In the genomic region with DNA sequence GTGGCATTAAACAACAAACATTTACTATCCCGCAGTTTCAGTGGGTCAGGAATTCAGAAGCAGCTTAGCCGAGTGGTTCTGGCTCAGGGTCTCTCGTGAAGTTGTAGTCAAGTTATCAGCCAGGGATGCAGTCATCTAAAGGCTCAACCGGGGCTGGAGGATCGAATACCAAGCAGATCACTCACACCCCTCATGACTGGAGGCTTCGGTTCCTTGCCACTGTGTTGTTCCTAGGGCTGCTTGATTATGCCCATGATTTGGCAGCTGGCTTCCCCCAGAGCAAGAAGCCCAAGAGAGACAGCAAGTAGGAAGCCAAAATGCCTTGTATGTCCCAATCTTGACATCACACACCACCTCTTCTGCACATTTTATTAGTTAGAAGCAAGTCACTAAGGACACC, we compare ENCODE assay signal across 19 cellular contexts. TPM values are rescaled to one million over a fixed set of nuclear protein-coding genes. Genes with fewer than 3 reads are reported as not detected.
DNase-seq lines count a peak whose midpoint lies in the region; ATAC-seq and TF ChIP-seq lines count a peak whose summit lies in the region.
"Had no signal": no experiment of that assay in that cellular context is flagged by ENCODE, and none has a peak within 500 bp of the region (broad histone marks: within the 10 kb centered on the region; RNA-seq: fewer than 3 reads in every experiment).

No MANE protein-coding gene starts in this region.

- H3K4me3 ChIP-seq in SJSA1 (no peak overlapping the region), fibroblast of mammary gland (ENCODE audit: control insufficient read depth, low read depth, low read length) (no peak overlapping the region), retinal pigment epithelial cell (ENCODE audit: low read length) (no peak overlapping the region), right atrium auricular region (no peak overlapping the region)
- H3K4me3 ChIP-seq: GM12878, ovary, tibial artery had no signal

- H3K27ac ChIP-seq in SJSA1 (no peak overlapping the region; the same call in 1 of the 2 replicates), right atrium auricular region (no peak overlapping the region)
- H3K27ac ChIP-seq: epithelial cell of prostate, ovary, tibial artery had no signal

- peaks cover 77% of the 10 kb centered on the region for H3K4me1 ChIP-seq in SJSA1 (replicated peaks)
- no peaks in the 10 kb centered on the region for H3K4me1 ChIP-seq in right atrium auricular region
- H3K4me1 ChIP-seq: tibial artery had no signal

- no peaks in the 10 kb centered on the region for H3K36me3 ChIP-seq in SJSA1
- no peaks in the 10 kb centered on the region for H3K36me3 ChIP-seq in right atrium auricular region
- H3K36me3 ChIP-seq: ovary, tibial artery had no signal

- no peak for ATAC-seq in HG02642 (IDR thresholded peaks at IDR 0.05; ENCODE audit: poor library complexity, unreplicated experiment)
- ATAC-seq: GM12878, T-cell had no signal

- no peaks in the 10 kb centered on the region for H3K9me3 ChIP-seq in SJSA1 (replicated peaks)
- H3K9me3 ChIP-seq in right atrium auricular region, result no peaks in the 10 kb centered on the region
- H3K9me3 ChIP-seq: ovary, tibial artery had no signal

- DNase-seq in GM03348 (ENCODE audit: low spot score) (peak; percentile 28), SJSA1 (ENCODE audit: low read depth in 1 of 2, low spot score in 2 of 2) (peak; percentile 39 to 55), fibroblast of mammary gland (ENCODE audit: low read depth) (peak; percentile 52), retinal pigment epithelial cell (ENCODE audit: low read depth) (peak; percentile 54), NCI-H446 (lab: John Stamatoyannopoulos, UW) (no peak), right atrium auricular region (ENCODE audit: low spot score) (no peak)
- no peak for DNase-seq in stimulated activated CD4-positive, alpha-beta T cell treated with anti-CD3 and anti-CD28 coated beads, Interleukin-2, amount 100 ng/mL, for 48 hours
- DNase-seq: activated CD4-positive, CD25-positive, alpha-beta regulatory T cell treated with anti-CD3 and anti-CD28 coated beads, Interleukin-2, amount 50 U/mL, for 72 hours; activated CD8-positive, alpha-beta memory T cell treated with anti-CD3 and anti-CD28 coated beads, Interleukin-2, amount 50 U/mL, for 4 hours; C1 segment of cervical spinal cord; DMS53; NCI-H1105 treated with DMSO at 0.1 percent for 48 hours; NCI-H446 treated with DMSO at 0.1 percent for 48 hours; ovary; T-cell; tibial artery had no signal

- TF ChIP-seq CTCF in fibroblast of mammary gland (conservative IDR thresholded peaks at IDR 0.05; ENCODE audit: control insufficient read depth, insufficient read depth, low read depth, low read length) (no peak), retinal pigment epithelial cell (conservative IDR thresholded peaks at IDR 0.05; ENCODE audit: low read depth, low read length) (no peak), right atrium auricular region (IDR thresholded peaks at IDR 0.05) (no peak)

- H3K27me3 ChIP-seq in SJSA1 (replicated peaks) (no peaks in the 10 kb centered on the region), right atrium auricular region (no peaks in the 10 kb centered on the region)
- H3K27me3 ChIP-seq: ovary, tibial artery had no signal

RNA-seq across cellular contexts. Expression of gene CDCP1, which starts 33.9 kb away (rescaled TPM):
- 0.18 and 0.56 TPM in 2 replicates for total RNA-seq in SJSA1 (2014; rRNA removed; shearing (Covaris generic))
- total RNA-seq in right atrium auricular region, result 1 to 10 TPM in 1 of 2 donors, under 1 TPM in 1; 0.48 to 2.8 TPM

RNA-seq across cellular contexts. Expression of gene TMEM158, which starts 46.0 kb away (rescaled TPM):
- total RNA-seq in SJSA1 (2014; rRNA removed; shearing (Covaris generic)), result 11.4 and 16.5 TPM in 2 replicates
- total RNA-seq in right atrium auricular region, result not detected
- total RNA-seq: GM12878 had no signal

Comparison
In these comparisons a context has a peak if more than half of its experiments do, and no peak if none do; other contexts are left out.
1. DNase-seq: peak in GM03348 (single experiment), SJSA1 (2 of 2), fibroblast of mammary gland (single experiment) and retinal pigment epithelial cell (single experiment); none in stimulated activated CD4-positive, alpha-beta T cell treated with anti-CD3 and anti-CD28 coated beads, Interleukin-2, amount 100 ng/mL, for 48 hours (0 of 2), NCI-H446 (0 of 2) and right atrium auricular region (single experiment).
2. RNA of gene TMEM158, which starts 46.0 kb away (total RNA-seq): 11.4 to 16.5 TPM in SJSA1; not detected in right atrium auricular region; every median in the first group is over 10 times any median in the second.